Comparison of ENCODE assay signal across 8 cellular contexts in the genomic region with DNA sequence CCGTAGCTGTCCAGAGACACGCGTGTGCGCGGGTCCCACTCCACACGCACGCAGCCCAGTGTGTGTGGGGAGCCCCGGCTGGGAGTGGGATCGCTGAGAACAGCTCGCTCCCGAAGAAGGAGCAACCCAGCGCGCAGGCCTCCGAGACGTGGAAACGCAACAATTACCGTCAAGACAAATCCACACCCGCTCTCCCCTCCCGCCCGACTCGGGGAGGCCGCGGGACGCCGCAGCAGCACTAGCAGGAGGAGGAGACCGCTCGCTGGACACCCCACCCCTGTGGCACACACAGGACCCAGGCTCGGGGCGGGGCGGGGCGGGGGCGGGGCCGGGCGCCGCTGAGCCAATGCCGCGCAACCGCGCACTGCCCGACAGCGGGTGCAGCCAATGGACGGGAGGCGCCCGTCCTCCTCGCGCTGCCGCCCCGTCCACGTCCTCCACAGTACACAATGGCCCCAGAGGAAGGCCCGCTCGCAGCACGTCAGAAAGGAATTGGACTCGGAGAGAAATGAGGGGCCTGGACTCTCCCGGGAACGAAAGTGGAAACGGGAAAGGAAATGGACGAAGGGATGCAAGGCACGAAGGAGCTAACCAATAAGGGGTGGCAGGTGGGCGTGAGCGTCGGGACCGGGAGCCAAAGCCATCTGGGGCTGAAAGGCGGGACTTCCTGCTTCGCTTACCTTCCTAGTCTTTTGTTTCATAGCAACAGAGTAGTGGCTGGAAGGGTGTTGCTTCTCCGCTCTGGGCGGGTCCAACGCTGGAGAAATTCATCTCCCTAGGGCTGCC. TPM values are rescaled to one million over a fixed set of nuclear protein-coding genes. Genes with fewer than 3 reads are reported as not detected.
DNase-seq lines count a peak whose midpoint lies in the region; ATAC-seq and TF ChIP-seq lines count a peak whose summit lies in the region.

A gene (minus strand): TSS at position 268 of the 786 bp plus-strand sequence. CDS start 1,435 bp downstream, outside the sequence.

- ATAC-seq in GM21447 (IDR thresholded peaks at IDR 0.05; ENCODE audit: unreplicated experiment), result peak; percentile 83

- in situ Hi-C loops in Caki2 (cut with HindIII; ENCODE audit: low pct_unique_long_range_greater_than_20kb, low sequenced_read_pairs), result no loop called here
- in situ Hi-C loops in endometrial microvascular endothelial cells (cut with HindIII; ENCODE audit: inconsistent ontology term, low pct_unique_long_range_greater_than_20kb, low sequenced_read_pairs), result no loop called here

- H3K9ac ChIP-seq in HUES64 (ENCODE audit: low read depth, low read length) (peak within 1 kb of the TSS; percentile 78), OCI-LY1 (ENCODE audit: low read length) (peak within 1 kb of the TSS; percentile 84)

- H3K4me1 ChIP-seq in HUES64 (ENCODE audit: insufficient read depth, low read length), result peaks cover 29% of the 10 kb centered on the region
- H3K4me1 ChIP-seq in OCI-LY1 (ENCODE audit: insufficient read depth, low read length, severe bottlenecking), result peaks cover 49% of the 10 kb centered on the region

- peaks cover 37% of the 10 kb centered on the region for H3K79me2 ChIP-seq in OCI-LY1 (ENCODE audit: insufficient read depth, low read length)

- H3F3A ChIP-seq in OCI-LY1 (ENCODE audit: insufficient read depth, low read length), result no peaks in the 10 kb centered on the region

- H3K27me3 ChIP-seq in HUES64 (ENCODE audit: insufficient read depth, low read length) (no peaks in the 10 kb centered on the region), OCI-LY1 (ENCODE audit: insufficient read depth, low read length) (no peaks in the 10 kb centered on the region)

- no peaks in the 10 kb centered on the region for H3K9me2 ChIP-seq in OCI-LY1 (ENCODE audit: low read depth, low read length)

- H3K4me3 ChIP-seq in HUES64 (ENCODE audit: low read length), result peak within 1 kb of the TSS; percentile 73
- H3K4me3 ChIP-seq in OCI-LY1 (ENCODE audit: low read depth, low read length, poor library complexity, severe bottlenecking), result peak within 1 kb of the TSS; percentile 92

- DNase-seq in Caki2 (ENCODE audit: low read depth), result peak; percentile 94
- peak; percentile 80 for DNase-seq in activated CD8-positive, alpha-beta memory T cell treated with anti-CD3 and anti-CD28 coated beads, Interleukin-2, amount 50 U/mL, for 4 hours
- peak; percentile 95 for DNase-seq in mesenteric fat pad (ENCODE audit: low spot score)
- DNase-seq in stimulated activated CD8-positive, alpha-beta memory T cell treated with anti-CD3 and anti-CD28 coated beads, Interleukin-15, amount 100 ng/mL, for 24 hours (ENCODE audit: low read depth), result peak; percentile 58

- peak within 1 kb of the TSS; percentile 99 for H3K4me2 ChIP-seq in OCI-LY1 (ENCODE audit: low read length)

- H3K9me3 ChIP-seq in HUES64 (ENCODE audit: insufficient read depth, low read depth, low read length), result no peaks in the 10 kb centered on the region
- no peaks in the 10 kb centered on the region for H3K9me3 ChIP-seq in OCI-LY1 (ENCODE audit: low read length)

- peaks cover 25% of the 10 kb centered on the region for H3K36me3 ChIP-seq in HUES64 (ENCODE audit: insufficient read depth, low read length)
- peaks cover 13% of the 10 kb centered on the region; the same call in 1 of the 2 replicates for H3K36me3 ChIP-seq in OCI-LY1 (ENCODE audit: insufficient read depth, low read length)

- no peak for TF ChIP-seq CTCF in OCI-LY1 (IDR thresholded peaks at IDR 0.05; ENCODE audit: low read length)

- under 1% methylated on average over 67 of the region's 67 CpGs for WGBS in HUES64

- peak within 1 kb of the TSS; percentile 35; the same call in 1 of the 2 replicates for H2AFZ ChIP-seq in OCI-LY1 (ENCODE audit: low read length)

- H4K20me1 ChIP-seq in OCI-LY1 (ENCODE audit: insufficient read depth, low read length), result no peaks in the 10 kb centered on the region

- H3K27ac ChIP-seq in HUES64 (ENCODE audit: low read depth, low read length) (peak within 1 kb of the TSS; percentile 59), OCI-LY1 (ENCODE audit: low read depth, low read length, poor library complexity, severe bottlenecking) (peak within 1 kb of the TSS; percentile 87)

RNA-seq across cellular contexts. Expression of the gene that starts here (rescaled TPM):
- 0.96 and 3.7 TPM in 2 replicates for total RNA-seq in Caki2 (2014; rRNA removed; shearing (Covaris generic); ENCODE audit: low replicate concordance)
- polyA plus RNA-seq in HUES64 (2013, experiment 1 of 2), result 16.9 TPM
- polyA plus RNA-seq in HUES64 (2013, experiment 2 of 2), result 16.5 TPM
- total RNA-seq in endometrial microvascular endothelial cells (ENCODE audit: inconsistent ontology term) (12.4 TPM), mesenteric fat pad (97.9 TPM)

Comparison
In these comparisons a context has a peak if more than half of its experiments do, and no peak if none do; other contexts are left out.
1. Peak in every context shown above with its lines: DNase-seq, ATAC-seq, H3K4me3 ChIP-seq and H3K27ac ChIP-seq.